In the genomic region with DNA sequence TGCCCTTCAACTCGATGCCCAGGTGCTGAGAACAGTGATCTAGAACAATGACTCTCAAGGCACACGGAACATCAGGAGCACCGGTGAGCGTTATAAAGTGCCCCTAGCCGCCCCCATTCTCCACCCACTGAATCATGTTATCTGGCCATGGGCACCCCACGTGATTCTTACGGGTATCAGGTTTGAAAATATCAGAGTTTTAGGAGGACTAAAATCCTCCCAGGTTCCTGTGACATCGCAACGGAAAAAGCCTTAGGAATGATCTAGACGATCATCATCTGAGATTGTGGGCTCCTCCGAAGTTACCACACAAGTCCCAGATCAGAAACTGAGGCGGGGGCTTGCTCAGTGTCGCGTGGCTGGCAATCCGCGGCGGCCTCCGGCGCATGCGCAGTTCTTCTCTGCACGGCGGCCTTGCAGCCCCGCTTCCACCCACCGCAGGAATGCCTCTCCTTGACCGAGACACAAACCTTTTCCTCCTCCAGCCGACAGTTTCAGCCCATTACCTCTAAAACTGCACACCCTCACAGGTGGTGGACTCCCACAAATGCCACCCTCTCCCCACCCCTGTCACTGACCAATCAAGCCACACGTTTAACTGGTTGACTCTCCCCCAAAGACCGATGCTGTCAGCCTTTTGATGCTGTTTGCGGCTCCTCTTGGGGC, we compare ENCODE assay signal across 8 cellular contexts.
A peak's percentile ranks its signal among the peaks of the same experiment; 100 is the strongest.
DNase-seq lines count a peak whose midpoint lies in the region; ATAC-seq lines count a peak whose summit lies in the region.

No MANE protein-coding gene starts in this region.

- DNase-seq in SW480 (ENCODE audit: low spot score): peak; percentile 99
- peak; percentile 37 for DNase-seq in activated naive CD8-positive, alpha-beta T cell treated with anti-CD3 and anti-CD28 coated beads, Interleukin-2, amount 50 U/mL, for 16 hours (ENCODE audit: low read depth, low spot score)
- DNase-seq in kidney tubule cell (ENCODE audit: low spot score): peak; percentile 98
- peak; percentile 21 to 53 (median 24) for DNase-seq in stimulated activated CD4-positive, alpha-beta T cell treated with anti-CD3 and anti-CD28 coated beads, TNF-alpha, amount 100 ng/mL, for 24 hours (ENCODE audit: low read depth in 3 of 3)
- DNase-seq in KBM-7: no peak
- DNase-seq in T1000 (lab: John Stamatoyannopoulos, UW): no peak
- DNase-seq in GOT3 (lab: John Stamatoyannopoulos, UW): no peak

- in situ Hi-C loops in KBM-7 (cut with MboI; ENCODE audit: low pct_unique_long_range_greater_than_20kb, low sequenced_read_pairs): no loop called here

- no peak for ATAC-seq in GM19351 (IDR thresholded peaks at IDR 0.05; ENCODE audit: unreplicated experiment)

Comparison
In these comparisons a context has a peak if more than half of its experiments do, and no peak if none do; other contexts are left out.
1. DNase-seq: peak in SW480 (single experiment), activated naive CD8-positive, alpha-beta T cell treated with anti-CD3 and anti-CD28 coated beads, Interleukin-2, amount 50 U/mL, for 16 hours (single experiment), kidney tubule cell (single experiment) and stimulated activated CD4-positive, alpha-beta T cell treated with anti-CD3 and anti-CD28 coated beads, TNF-alpha, amount 100 ng/mL, for 24 hours (3 of 3); none in KBM-7 (single experiment), T1000 (single experiment) and GOT3 (single experiment).